Comparison of ENCODE assay signal across 1 cellular context in the genomic region with DNA sequence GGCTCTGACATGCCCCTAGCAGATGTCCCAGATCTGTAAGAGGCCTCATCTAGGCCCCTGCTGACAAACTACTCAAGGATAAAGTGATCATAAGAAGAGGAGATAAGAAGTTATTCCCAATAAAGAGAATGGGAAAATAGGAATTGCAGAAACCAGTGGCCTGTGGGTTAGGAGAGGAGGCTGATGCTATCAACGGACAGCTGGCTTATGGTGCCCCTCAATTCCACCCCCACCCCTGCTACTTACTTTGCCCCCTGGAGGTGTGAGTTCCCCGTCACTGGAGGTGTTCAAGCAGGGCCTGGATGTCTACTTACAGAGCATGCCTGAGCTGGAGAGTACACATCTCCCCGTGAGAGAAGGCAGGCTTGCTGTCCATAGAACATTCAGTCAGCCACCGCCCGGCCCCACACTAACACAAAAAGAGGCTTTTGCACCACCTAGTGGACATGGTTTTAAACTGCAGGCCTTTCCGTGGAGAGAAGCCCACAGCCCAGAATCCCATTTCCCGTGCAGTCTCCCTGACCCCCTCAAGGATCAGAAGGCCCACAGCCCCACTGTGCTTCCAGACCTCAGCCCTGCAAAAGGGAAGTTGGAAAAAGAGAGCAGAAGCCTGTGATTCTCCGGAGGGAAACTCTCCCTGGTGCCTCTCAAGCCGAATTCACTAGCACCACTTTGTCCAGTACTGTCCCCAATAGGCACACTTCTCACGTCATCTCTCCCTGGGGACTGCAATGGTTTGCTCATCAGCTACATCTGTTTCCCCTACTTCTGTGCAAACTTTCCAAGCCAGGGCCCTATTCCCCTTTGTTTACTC.
TF ChIP-seq lines count a peak whose summit lies in the region.

No MANE protein-coding gene starts in this region.

TF ChIP-seq in HepG2, 621 proteins besides CTCF, POLR2A, EP300 and RAD21 (continued from another document and continues in another):
- TF ChIP-seq, protein P1, sequence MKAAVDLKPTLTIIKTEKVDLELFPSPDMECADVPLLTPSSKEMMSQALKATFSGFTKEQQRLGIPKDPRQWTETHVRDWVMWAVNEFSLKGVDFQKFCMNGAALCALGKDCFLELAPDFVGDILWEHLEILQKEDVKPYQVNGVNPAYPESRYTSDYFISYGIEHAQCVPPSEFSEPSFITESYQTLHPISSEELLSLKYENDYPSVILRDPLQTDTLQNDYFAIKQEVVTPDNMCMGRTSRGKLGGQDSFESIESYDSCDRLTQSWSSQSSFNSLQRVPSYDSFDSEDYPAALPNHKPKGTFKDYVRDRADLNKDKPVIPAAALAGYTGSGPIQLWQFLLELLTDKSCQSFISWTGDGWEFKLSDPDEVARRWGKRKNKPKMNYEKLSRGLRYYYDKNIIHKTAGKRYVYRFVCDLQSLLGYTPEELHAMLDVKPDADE (CRISPR knock-in tag; IDR thresholded peaks at IDR 0.05) = no peak
- TF ChIP-seq FOXJ3 (CRISPR knock-in tag; IDR thresholded peaks at IDR 0.05; ENCODE audit: borderline replicate concordance) (no peak), WIZ (CRISPR knock-in tag; IDR thresholded peaks at IDR 0.05) (no peak), ZNF501 (CRISPR knock-in tag; IDR thresholded peaks at IDR 0.05) (peak; percentile 72), CAMTA2 (CRISPR knock-in tag; IDR thresholded peaks at IDR 0.05; ENCODE audit: borderline replicate concordance) (no peak), CHCHD3 (CRISPR knock-in tag; IDR thresholded peaks at IDR 0.05) (no peak), RBM39 (IDR thresholded peaks at IDR 0.05; ENCODE audit: low read depth, low read length, poor library complexity, severe bottlenecking) (no peak), ZNF503 (CRISPR knock-in tag; IDR thresholded peaks at IDR 0.05) (no peak), TEAD3 (CRISPR knock-in tag; optimal IDR thresholded peaks at IDR 0.05; ENCODE audit: borderline replicate concordance) (no peak), ZNF143 (CRISPR knock-in tag; IDR thresholded peaks at IDR 0.05) (no peak), ZSCAN12 (CRISPR knock-in tag; IDR thresholded peaks at IDR 0.05) (no peak), ZNF24 (IDR thresholded peaks at IDR 0.05) (no peak), ZSCAN29 (CRISPR knock-in tag; conservative IDR thresholded peaks at IDR 0.05) (no peak), ESRRA (CRISPR knock-in tag; IDR thresholded peaks at IDR 0.05; ENCODE audit: low read depth) (no peak), ZFP36 (IDR thresholded peaks at IDR 0.05; ENCODE audit: borderline replicate concordance, low read depth, low read length, partially characterized antibody) (peak; percentile 18), FLYWCH1 (CRISPR knock-in tag; IDR thresholded peaks at IDR 0.05) (no peak), KMT2A (CRISPR knock-in tag; IDR thresholded peaks at IDR 0.05) (no peak), RARA (CRISPR knock-in tag; IDR thresholded peaks at IDR 0.05) (no peak), KMT2B (CRISPR knock-in tag; IDR thresholded peaks at IDR 0.05) (no peak), ZNF33B (CRISPR knock-in tag; IDR thresholded peaks at IDR 0.05) (no peak), ZNF230 (CRISPR knock-in tag; IDR thresholded peaks at IDR 0.05) (no peak), ZNF264 (CRISPR knock-in tag; IDR thresholded peaks at IDR 0.05) (0 out of 2 replicates have a peak, but pooled peaks have one; percentile 43), RFXANK (CRISPR knock-in tag; IDR thresholded peaks at IDR 0.05) (no peak), ZNF451 (CRISPR knock-in tag; IDR thresholded peaks at IDR 0.05) (no peak), HCFC1 (IDR thresholded peaks at IDR 0.05; ENCODE audit: low read depth, low read length) (no peak), SIN3A (IDR thresholded peaks at IDR 0.05; ENCODE audit: borderline replicate concordance, low read depth, low read length) (no peak), MAFG (CRISPR knock-in tag; IDR thresholded peaks at IDR 0.05) (no peak), HMG20A (CRISPR knock-in tag; IDR thresholded peaks at IDR 0.05; ENCODE audit: borderline replicate concordance) (no peak; the same call in 1 of the 2 replicates), HOXD1 (CRISPR knock-in tag; IDR thresholded peaks at IDR 0.05) (no peak), ZNF124 (CRISPR knock-in tag; IDR thresholded peaks at IDR 0.05) (no peak), MXI1 (IDR thresholded peaks at IDR 0.05; ENCODE audit: borderline replicate concordance, low read depth, low read length) (no peak), IKZF5 (CRISPR knock-in tag; IDR thresholded peaks at IDR 0.05) (peak; percentile 29; the same call in 1 of the 2 replicates), HOXA9 (CRISPR knock-in tag; IDR thresholded peaks at IDR 0.05; ENCODE audit: borderline replicate concordance) (no peak), ZNF770 (CRISPR knock-in tag; IDR thresholded peaks at IDR 0.05) (no peak), KDM3A (CRISPR knock-in tag; IDR thresholded peaks at IDR 0.05; ENCODE audit: low read depth) (peak; percentile 70; the same call in 1 of the 2 replicates), EHMT2 (IDR thresholded peaks at IDR 0.05; ENCODE audit: borderline replicate concordance, low read depth, low read length) (no peak), ZNF782 (CRISPR knock-in tag; IDR thresholded peaks at IDR 0.05; ENCODE audit: borderline replicate concordance) (no peak), SP4 (CRISPR knock-in tag; IDR thresholded peaks at IDR 0.05) (no peak), ZFP62 (CRISPR knock-in tag; IDR thresholded peaks at IDR 0.05) (no peak), MEIS2 (CRISPR knock-in tag; IDR thresholded peaks at IDR 0.05) (no peak), TFDP2 (CRISPR knock-in tag; IDR thresholded peaks at IDR 0.05) (no peak), HIVEP1 (CRISPR knock-in tag; IDR thresholded peaks at IDR 0.05) (no peak), ZNF496 (CRISPR knock-in tag; IDR thresholded peaks at IDR 0.05; ENCODE audit: insufficient replicate concordance) (no peak), ARNTL (CRISPR knock-in tag; IDR thresholded peaks at IDR 0.05) (no peak), HES4 (CRISPR knock-in tag; IDR thresholded peaks at IDR 0.05; ENCODE audit: borderline replicate concordance) (0 out of 2 replicates have a peak, but pooled peaks have one; percentile 23)
- TF ChIP-seq, protein P2, sequence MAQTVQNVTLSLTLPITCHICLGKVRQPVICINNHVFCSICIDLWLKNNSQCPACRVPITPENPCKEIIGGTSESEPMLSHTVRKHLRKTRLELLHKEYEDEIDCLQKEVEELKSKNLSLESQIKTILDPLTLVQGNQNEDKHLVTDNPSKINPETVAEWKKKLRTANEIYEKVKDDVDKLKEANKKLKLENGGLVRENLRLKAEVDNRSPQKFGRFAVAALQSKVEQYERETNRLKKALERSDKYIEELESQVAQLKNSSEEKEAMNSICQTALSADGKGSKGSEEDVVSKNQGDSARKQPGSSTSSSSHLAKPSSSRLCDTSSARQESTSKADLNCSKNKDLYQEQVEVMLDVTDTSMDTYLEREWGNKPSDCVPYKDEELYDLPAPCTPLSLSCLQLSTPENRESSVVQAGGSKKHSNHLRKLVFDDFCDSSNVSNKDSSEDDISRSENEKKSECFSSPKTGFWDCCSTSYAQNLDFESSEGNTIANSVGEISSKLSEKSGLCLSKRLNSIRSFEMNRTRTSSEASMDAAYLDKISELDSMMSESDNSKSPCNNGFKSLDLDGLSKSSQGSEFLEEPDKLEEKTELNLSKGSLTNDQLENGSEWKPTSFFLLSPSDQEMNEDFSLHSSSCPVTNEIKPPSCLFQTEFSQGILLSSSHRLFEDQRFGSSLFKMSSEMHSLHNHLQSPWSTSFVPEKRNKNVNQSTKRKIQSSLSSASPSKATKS (CRISPR knock-in tag; IDR thresholded peaks at IDR 0.05) = no peak
- TF ChIP-seq, protein P3, sequence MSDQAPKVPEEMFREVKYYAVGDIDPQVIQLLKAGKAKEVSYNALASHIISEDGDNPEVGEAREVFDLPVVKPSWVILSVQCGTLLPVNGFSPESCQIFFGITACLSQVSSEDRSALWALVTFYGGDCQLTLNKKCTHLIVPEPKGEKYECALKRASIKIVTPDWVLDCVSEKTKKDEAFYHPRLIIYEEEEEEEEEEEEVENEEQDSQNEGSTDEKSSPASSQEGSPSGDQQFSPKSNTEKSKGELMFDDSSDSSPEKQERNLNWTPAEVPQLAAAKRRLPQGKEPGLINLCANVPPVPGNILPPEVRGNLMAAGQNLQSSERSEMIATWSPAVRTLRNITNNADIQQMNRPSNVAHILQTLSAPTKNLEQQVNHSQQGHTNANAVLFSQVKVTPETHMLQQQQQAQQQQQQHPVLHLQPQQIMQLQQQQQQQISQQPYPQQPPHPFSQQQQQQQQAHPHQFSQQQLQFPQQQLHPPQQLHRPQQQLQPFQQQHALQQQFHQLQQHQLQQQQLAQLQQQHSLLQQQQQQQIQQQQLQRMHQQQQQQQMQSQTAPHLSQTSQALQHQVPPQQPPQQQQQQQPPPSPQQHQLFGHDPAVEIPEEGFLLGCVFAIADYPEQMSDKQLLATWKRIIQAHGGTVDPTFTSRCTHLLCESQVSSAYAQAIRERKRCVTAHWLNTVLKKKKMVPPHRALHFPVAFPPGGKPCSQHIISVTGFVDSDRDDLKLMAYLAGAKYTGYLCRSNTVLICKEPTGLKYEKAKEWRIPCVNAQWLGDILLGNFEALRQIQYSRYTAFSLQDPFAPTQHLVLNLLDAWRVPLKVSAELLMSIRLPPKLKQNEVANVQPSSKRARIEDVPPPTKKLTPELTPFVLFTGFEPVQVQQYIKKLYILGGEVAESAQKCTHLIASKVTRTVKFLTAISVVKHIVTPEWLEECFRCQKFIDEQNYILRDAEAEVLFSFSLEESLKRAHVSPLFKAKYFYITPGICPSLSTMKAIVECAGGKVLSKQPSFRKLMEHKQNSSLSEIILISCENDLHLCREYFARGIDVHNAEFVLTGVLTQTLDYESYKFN (CRISPR knock-in tag; conservative IDR thresholded peaks at IDR 0.05) = no peak
- TF ChIP-seq, protein P4, sequence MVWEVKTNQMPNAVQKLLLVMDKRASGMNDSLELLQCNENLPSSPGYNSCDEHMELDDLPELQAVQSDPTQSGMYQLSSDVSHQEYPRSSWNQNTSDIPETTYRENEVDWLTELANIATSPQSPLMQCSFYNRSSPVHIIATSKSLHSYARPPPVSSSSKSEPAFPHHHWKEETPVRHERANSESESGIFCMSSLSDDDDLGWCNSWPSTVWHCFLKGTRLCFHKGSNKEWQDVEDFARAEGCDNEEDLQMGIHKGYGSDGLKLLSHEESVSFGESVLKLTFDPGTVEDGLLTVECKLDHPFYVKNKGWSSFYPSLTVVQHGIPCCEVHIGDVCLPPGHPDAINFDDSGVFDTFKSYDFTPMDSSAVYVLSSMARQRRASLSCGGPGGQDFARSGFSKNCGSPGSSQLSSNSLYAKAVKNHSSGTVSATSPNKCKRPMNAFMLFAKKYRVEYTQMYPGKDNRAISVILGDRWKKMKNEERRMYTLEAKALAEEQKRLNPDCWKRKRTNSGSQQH (CRISPR knock-in tag; IDR thresholded peaks at IDR 0.05; ENCODE audit: low read depth) = no peak
- TF ChIP-seq, protein P5, sequence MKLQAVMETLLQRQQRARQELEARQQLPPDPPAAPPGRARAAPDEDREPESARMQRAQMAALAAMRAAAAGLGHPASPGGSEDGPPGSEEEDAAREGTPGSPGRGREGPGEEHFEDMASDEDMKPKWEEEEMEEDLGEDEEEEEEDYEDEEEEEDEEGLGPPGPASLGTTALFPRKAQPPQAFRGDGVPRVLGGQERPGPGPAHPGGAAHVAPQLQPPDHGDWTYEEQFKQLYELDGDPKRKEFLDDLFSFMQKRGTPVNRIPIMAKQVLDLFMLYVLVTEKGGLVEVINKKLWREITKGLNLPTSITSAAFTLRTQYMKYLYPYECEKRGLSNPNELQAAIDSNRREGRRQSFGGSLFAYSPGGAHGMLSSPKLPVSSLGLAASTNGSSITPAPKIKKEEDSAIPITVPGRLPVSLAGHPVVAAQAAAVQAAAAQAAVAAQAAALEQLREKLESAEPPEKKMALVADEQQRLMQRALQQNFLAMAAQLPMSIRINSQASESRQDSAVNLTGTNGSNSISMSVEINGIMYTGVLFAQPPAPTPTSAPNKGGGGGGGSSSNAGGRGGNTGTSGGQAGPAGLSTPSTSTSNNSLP (IDR thresholded peaks at IDR 0.05; ENCODE audit: low read depth, low read length) = no peak
